In the genomic region with DNA sequence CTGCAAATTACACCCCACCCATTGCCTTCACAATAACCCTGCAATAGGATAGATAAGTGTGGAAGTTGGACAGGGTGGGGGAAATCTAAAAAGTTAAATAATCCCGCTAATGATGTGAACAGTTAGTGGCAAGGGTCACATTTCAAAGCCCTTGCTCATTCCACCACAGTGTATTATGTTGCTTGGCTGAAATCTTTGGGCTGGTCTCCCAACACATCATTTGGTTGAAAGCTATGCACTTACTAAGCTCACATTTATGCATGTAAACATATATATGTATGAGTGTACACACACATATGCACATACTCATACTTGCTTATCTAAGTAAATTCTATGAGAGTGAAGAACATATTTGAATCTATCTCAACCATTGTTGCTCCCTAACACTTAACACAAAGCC, we compare ENCODE assay signal across 17 cellular contexts.
DNase-seq lines count a peak whose midpoint lies in the region; TF ChIP-seq lines count a peak whose summit lies in the region.
"Had no signal": no experiment of that assay in that cellular context is flagged by ENCODE, and none has a peak within 500 bp of the region (broad histone marks: within the 10 kb centered on the region; RNA-seq: fewer than 3 reads in every experiment).

No MANE protein-coding gene starts in this region.

- H3K9me2 ChIP-seq in SK-N-SH: no peaks in the 10 kb centered on the region

- no peaks in the 10 kb centered on the region for H3F3A ChIP-seq in SK-N-SH (replicated peaks; ENCODE audit: insufficient read depth)

- H3K4me2 ChIP-seq in SK-N-SH: no peak overlapping the region

- H3K4me3 ChIP-seq in astrocyte of the cerebellum (ENCODE audit: low read depth, low read length): no peak overlapping the region
- no peak overlapping the region for H3K4me3 ChIP-seq in fibroblast of villous mesenchyme (ENCODE audit: low read depth, low read length)
- H3K4me3 ChIP-seq in SK-N-SH (ENCODE audit: low read depth in 2 of 2, low read length in 1 of 2): no peak overlapping the region

- DNase-seq in HCEC 1CT: peak; percentile 39
- DNase-seq in astrocyte of the cerebellum (ENCODE audit: low read depth): peak; percentile 89
- DNase-seq in fibroblast of villous mesenchyme (ENCODE audit: low read depth): peak; percentile 72
- DNase-seq in SW 1271 (lab: John Stamatoyannopoulos, UW): no peak
- no peak for DNase-seq in C1 segment of cervical spinal cord (lab: John Stamatoyannopoulos, UW)
- DNase-seq in globus pallidus (ENCODE audit: low spot score): no peak
- DNase-seq in SK-N-SH: no peak
- DNase-seq: activated CD4-positive, alpha-beta T cell treated with anti-CD3 and anti-CD28 coated beads for 4 hours; activated CD8-positive, alpha-beta memory T cell treated with anti-CD3 and anti-CD28 coated beads, Interleukin-2, amount 50 U/mL, for 4 hours; activated effector memory CD4-positive, alpha-beta T cell treated with anti-CD3 and anti-CD28 coated beads, Interleukin-2, amount 50 U/mL, for 16 hours; amygdala; islet precursor cell; MV-4-11; NCI-H2029 treated with DMSO at 0.1 percent for 48 hours; NCI-H526 treated with DMSO at 0.1 percent for 48 hours; OCI-M1; stimulated activated naive CD8-positive, alpha-beta T cell treated with anti-CD3 and anti-CD28 coated beads, Interleukin-15, Interleukin-2, amounts not matched to agents 100 U/mL and 50 U/mL, for 24 hours had no signal

- CTCF ChIA-PET in SK-N-SH (lab: Yijun Ruan, JAX): interaction anchor here (1.3 to 3.1 kb wide), 3 partner anchors 15 to 511 kb away, joined by 3 to 13 read pairs (median 6); no protein-coding TSS in a partner anchor

- TF ChIP-seq EP300 in SK-N-SH (IDR thresholded peaks at IDR 0.05; ENCODE audit: borderline replicate concordance in 1 of 2, low read depth in 1 of 2, low read length in 1 of 2): no peak

- whole genome bisulfite sequencing in SK-N-SH (ENCODE audit: low lambda C conversion rate): 38% methylated on average over 1 of the region's 1 CpG

- no peaks in the 10 kb centered on the region for H3K36me3 ChIP-seq in SK-N-SH (replicated peaks in 1 of 2; ENCODE audit: control insufficient read depth in 1 of 2, insufficient read depth in 2 of 2, low read length in 1 of 2)

- TF ChIP-seq RAD21 in SK-N-SH (IDR thresholded peaks at IDR 0.05; ENCODE audit: low read length): no peak

- no peaks in the 10 kb centered on the region for H4K20me1 ChIP-seq in SK-N-SH (ENCODE audit: insufficient read depth)

- H3K27me3 ChIP-seq in SK-N-SH (ENCODE audit: insufficient read depth): peaks cover 5% of the 10 kb centered on the region; the same call in 1 of the 2 replicates

- H3K27ac ChIP-seq in SK-N-SH (ENCODE audit: low read depth in 2 of 2, low read length in 1 of 2): no peak overlapping the region

- no peak overlapping the region for H3K9ac ChIP-seq in SK-N-SH

- TF ChIP-seq CTCF in astrocyte of the cerebellum (IDR thresholded peaks at IDR 0.05; ENCODE audit: low read depth, low read length, missing control alignments): no peak
- no peak for TF ChIP-seq CTCF in fibroblast of villous mesenchyme (IDR thresholded peaks at IDR 0.05; ENCODE audit: insufficient read depth, low read depth, low read length)
- no peak for TF ChIP-seq CTCF in SK-N-SH (IDR thresholded peaks at IDR 0.05)

- no peaks in the 10 kb centered on the region for H3K9me3 ChIP-seq in SK-N-SH

- no peaks in the 10 kb centered on the region for H3K79me2 ChIP-seq in SK-N-SH (ENCODE audit: insufficient read depth)

- POLR2A ChIA-PET in SK-N-SH (lab: Yijun Ruan, JAX): no interaction called here

- H3K4me1 ChIP-seq in SK-N-SH (ENCODE audit: control insufficient read depth in 1 of 2, insufficient read depth in 2 of 2, low read depth in 1 of 2, low read length in 1 of 2): no peaks in the 10 kb centered on the region

- H2AFZ ChIP-seq in SK-N-SH (ENCODE audit: low read depth): no peak overlapping the region

- in situ Hi-C loops in astrocyte of the cerebellum (cut with HindIII; ENCODE audit: low sequenced_read_pairs): no loop called here

TF ChIP-seq in SK-N-SH, 30 proteins besides CTCF, POLR2A, EP300 and RAD21:
- no peak for TF ChIP-seq FOXJ3 (CRISPR knock-in tag; IDR thresholded peaks at IDR 0.05)
- no peak for TF ChIP-seq TCF12 (IDR thresholded peaks at IDR 0.05)
- TF ChIP-seq FOSL2 (IDR thresholded peaks at IDR 0.05; ENCODE audit: borderline replicate concordance, low read depth): no peak

Comparison
In these comparisons a context has a peak if more than half of its experiments do, and no peak if none do; other contexts are left out.
1. DNase-seq: peak in HCEC 1CT (single experiment), astrocyte of the cerebellum (single experiment) and fibroblast of villous mesenchyme (single experiment); none in SW 1271 (0 of 2), C1 segment of cervical spinal cord (0 of 14), globus pallidus (single experiment) and SK-N-SH (single experiment).